11 cellular contexts compared by ENCODE assay signal in the genomic region with DNA sequence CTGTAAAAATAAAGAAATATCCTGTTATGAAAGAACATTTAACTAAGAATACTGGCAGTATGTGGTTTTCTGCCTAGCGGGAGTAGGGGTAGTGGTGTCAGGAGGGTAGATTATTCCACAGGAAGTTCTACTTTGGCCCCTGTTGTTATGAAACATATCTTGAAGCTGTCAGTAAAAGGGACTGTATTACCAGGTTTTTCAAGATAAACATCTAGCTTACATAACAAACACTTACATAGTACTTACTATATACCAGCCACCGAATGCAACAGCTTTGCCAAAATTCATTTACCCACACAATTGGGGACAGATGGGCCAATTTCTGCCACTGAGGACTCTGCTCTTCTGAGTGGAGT. TPM values are rescaled to one million over a fixed set of nuclear protein-coding genes. Genes with fewer than 3 reads are reported as not detected.
DNase-seq lines count a peak whose midpoint lies in the region; ATAC-seq and TF ChIP-seq lines count a peak whose summit lies in the region.
"Had no signal": no experiment of that assay in that cellular context is flagged by ENCODE, and none has a peak within 500 bp of the region (broad histone marks: within the 10 kb centered on the region; RNA-seq: fewer than 3 reads in every experiment).

No MANE protein-coding gene starts in this region.

- ATAC-seq in activated naive CD4-positive, alpha-beta T cell treated with anti-CD3 and anti-CD28 coated beads, Interleukin-2, amount 50 U/mL, for 72 hours, result no peak
- no peak for ATAC-seq in natural killer cell treated with Interleukin-12 subunit alpha and Interleukin-12 subunit beta and Interleukin-15 and Interleukin-18, amount 100 ng/mL, for 72 hours

- peaks cover 67 to 74% of the 10 kb centered on the region in 2 donors for H3K4me1 Mint-ChIP-seq in natural killer cell treated with Interleukin-12 subunit alpha and Interleukin-12 subunit beta and Interleukin-15 and Interleukin-18, amount 100 ng/mL, for 72 hours (ENCODE audit: low read depth in 2 of 2)
- peaks cover 6% of the 10 kb centered on the region for H3K4me1 Mint-ChIP-seq in glutamatergic neuron (ENCODE audit: low read depth, unreplicated experiment)

- peak; percentile 68 for DNase-seq in MV-4-11 (lab: John Stamatoyannopoulos, UW)
- DNase-seq in activated naive CD4-positive, alpha-beta T cell treated with anti-CD3 and anti-CD28 coated beads, Interleukin-2, amount 50 U/mL, for 72 hours (ENCODE audit: low spot score in 2 of 2), result no peak
- no peak for DNase-seq in natural killer cell treated with Interleukin-12 subunit alpha and Interleukin-12 subunit beta and Interleukin-15 and Interleukin-18, amount 100 ng/mL, for 72 hours (ENCODE audit: low spot score)
- no peak for DNase-seq in glutamatergic neuron
- DNase-seq in superior temporal gyrus (ENCODE audit: extremely low spot score), result no peak
- no peak for DNase-seq in glomerular visceral epithelial cell (ENCODE audit: extremely low spot score)
- DNase-seq in DMS53 (lab: John Stamatoyannopoulos, UW), result no peak
- DNase-seq: activated CD8-positive, alpha-beta memory T cell treated with anti-CD3 and anti-CD28 coated beads for 24 hours; DMS79; stimulated activated CD4-positive, alpha-beta T cell treated with anti-CD3 and anti-CD28 coated beads, Interleukin-4, amount 100 ng/mL, for 24 hours had no signal

- peaks cover 45% of the 10 kb centered on the region for H3K4me1 ChIP-seq in DOHH2 (ENCODE audit: control insufficient read depth, low read length)

- H3K36me3 Mint-ChIP-seq in activated naive CD4-positive, alpha-beta T cell treated with anti-CD3 and anti-CD28 coated beads, Interleukin-2, amount 50 U/mL, for 72 hours, result peaks cover 66 to 75% of the 10 kb centered on the region in 2 donors
- peaks cover 36% of the 10 kb centered on the region for H3K36me3 Mint-ChIP-seq in natural killer cell treated with Interleukin-12 subunit alpha and Interleukin-12 subunit beta and Interleukin-15 and Interleukin-18, amount 100 ng/mL, for 72 hours
- H3K36me3 Mint-ChIP-seq in glutamatergic neuron (ENCODE audit: unreplicated experiment), result peaks cover 5% of the 10 kb centered on the region

- H3K27me3 ChIP-seq in DOHH2 (ENCODE audit: control insufficient read depth, low read length), result no peaks in the 10 kb centered on the region

- no peak overlapping the region for H3K27ac ChIP-seq in DOHH2 (ENCODE audit: low read depth, low read length)

- H3K9me2 ChIP-seq in DOHH2 (replicated peaks; ENCODE audit: control insufficient read depth, low read length), result no peaks in the 10 kb centered on the region

- no peak overlapping the region for H3K4me3 ChIP-seq in DOHH2 (ENCODE audit: low read length)

- H3K9me3 Mint-ChIP-seq in activated naive CD4-positive, alpha-beta T cell treated with anti-CD3 and anti-CD28 coated beads, Interleukin-2, amount 50 U/mL, for 72 hours, result peaks cover 8 to 9% of the 10 kb centered on the region in 2 donors
- no peaks in the 10 kb centered on the region for H3K9me3 Mint-ChIP-seq in natural killer cell treated with Interleukin-12 subunit alpha and Interleukin-12 subunit beta and Interleukin-15 and Interleukin-18, amount 100 ng/mL, for 72 hours
- no peaks in the 10 kb centered on the region for H3K9me3 Mint-ChIP-seq in glutamatergic neuron (ENCODE audit: unreplicated experiment)

- H3K79me2 ChIP-seq in DOHH2 (ENCODE audit: control insufficient read depth, low read length), result peaks cover 90% of the 10 kb centered on the region

- peaks cover 81% of the 10 kb centered on the region for H3K36me3 ChIP-seq in DOHH2 (ENCODE audit: control insufficient read depth, low read length)

- H3K4me3 Mint-ChIP-seq in natural killer cell treated with Interleukin-12 subunit alpha and Interleukin-12 subunit beta and Interleukin-15 and Interleukin-18, amount 100 ng/mL, for 72 hours, result peak overlapping the region; percentile 92
- H3K4me3 Mint-ChIP-seq in glutamatergic neuron (ENCODE audit: unreplicated experiment), result no peak overlapping the region

- peaks cover 13% of the 10 kb centered on the region for H3F3A ChIP-seq in DOHH2 (ENCODE audit: control insufficient read depth, insufficient read depth)

- H3K27ac Mint-ChIP-seq in activated naive CD4-positive, alpha-beta T cell treated with anti-CD3 and anti-CD28 coated beads, Interleukin-2, amount 50 U/mL, for 72 hours, result peak overlapping the region; percentile 17 to 100
- peak overlapping the region; percentile 84 to 89 for H3K27ac Mint-ChIP-seq in natural killer cell treated with Interleukin-12 subunit alpha and Interleukin-12 subunit beta and Interleukin-15 and Interleukin-18, amount 100 ng/mL, for 72 hours
- H3K27ac Mint-ChIP-seq in glutamatergic neuron (ENCODE audit: unreplicated experiment), result no peak overlapping the region

- H3K4me2 ChIP-seq in DOHH2 (ENCODE audit: low read length), result peak overlapping the region; percentile 76; the same call in 1 of the 2 replicates

- peaks cover 28% of the 10 kb centered on the region for H4K20me1 ChIP-seq in DOHH2 (ENCODE audit: control insufficient read depth, insufficient read depth, low read depth, low read length)

- H3K27me3 Mint-ChIP-seq in natural killer cell treated with Interleukin-12 subunit alpha and Interleukin-12 subunit beta and Interleukin-15 and Interleukin-18, amount 100 ng/mL, for 72 hours, result peaks cover 0 to 6% of the 10 kb centered on the region in 2 donors
- H3K27me3 Mint-ChIP-seq in glutamatergic neuron (ENCODE audit: unreplicated experiment), result peaks cover 4% of the 10 kb centered on the region

- H3K9me3 ChIP-seq in DOHH2 (ENCODE audit: control insufficient read depth, insufficient read depth, low read length), result 0 out of 2 replicates have a peak, but pooled peaks cover 5% of the 10 kb centered on the region

- TF ChIP-seq CTCF in DOHH2 (IDR thresholded peaks at IDR 0.05; ENCODE audit: low read depth, low read length, poor library complexity, severe bottlenecking), result no peak
- TF ChIP-seq CTCF in glutamatergic neuron (IDR thresholded peaks at IDR 0.05; ENCODE audit: partially characterized antibody, unreplicated experiment), result no peak

RNA-seq across cellular contexts. Expression of gene TMEM123, which starts 3.7 kb away (rescaled TPM):
- 100 to 1,000 TPM; 193 to 330 TPM for total RNA-seq in activated naive CD4-positive, alpha-beta T cell treated with anti-CD3 and anti-CD28 coated beads, Interleukin-2, amount 50 U/mL, for 72 hours
- 10 to 100 TPM; 64.6 to 81.3 TPM for total RNA-seq in natural killer cell treated with Interleukin-12 subunit alpha and Interleukin-12 subunit beta and Interleukin-15 and Interleukin-18, amount 100 ng/mL, for 72 hours
- total RNA-seq in glutamatergic neuron (ENCODE audit: unreplicated experiment), result 18.1 TPM
